In genomic region chr11:64810891-64811272, GRCh38 we compare ENCODE assay signal across 8 cellular contexts. TPM values are rescaled to one million over a fixed set of nuclear protein-coding genes. Genes with fewer than 3 reads are reported as not detected.
DNase-seq lines count a peak whose midpoint lies in the region; FAIRE-seq and TF ChIP-seq lines count a peak whose summit lies in the region.

No MANE protein-coding gene starts in this region.

- H3K4me1 ChIP-seq in keratinocyte (ENCODE audit: control insufficient read depth, extremely low read depth, insufficient read depth, low read length): peaks cover 9% of the 10 kb centered on the region
- peaks cover 15% of the 10 kb centered on the region for H3K4me1 ChIP-seq in suprapubic skin

- no peak for TF ChIP-seq EP300 in suprapubic skin (IDR thresholded peaks at IDR 0.05)

- H3K9ac ChIP-seq in keratinocyte (ENCODE audit: control insufficient read depth, extremely low read depth, insufficient read depth, low read length): no peak overlapping the region

- H3K27me3 ChIP-seq in keratinocyte (ENCODE audit: control insufficient read depth, extremely low read depth, insufficient read depth, low read length) (no peaks in the 10 kb centered on the region), suprapubic skin (no peaks in the 10 kb centered on the region)

- no peaks in the 10 kb centered on the region for H4K20me1 ChIP-seq in keratinocyte (ENCODE audit: control insufficient read depth, extremely low read depth, insufficient read depth, low read length)

- 52% methylated on average over 17 of the region's 17 CpGs for WGBS in suprapubic skin

- peak overlapping the region; percentile 29 for H2AFZ ChIP-seq in keratinocyte (ENCODE audit: control insufficient read depth, low read length)

- H3K4me3 ChIP-seq in keratinocyte (ENCODE audit: control insufficient read depth in 2 of 3, extremely low read depth in 1 of 3, insufficient read depth in 2 of 3, low read depth in 1 of 3, low read length in 3 of 3): peak overlapping the region; percentile 80 to 97 (median 83)
- H3K4me3 ChIP-seq in suprapubic skin: peak overlapping the region; percentile 70

- no peak for TF ChIP-seq POLR2A in suprapubic skin (IDR thresholded peaks at IDR 0.05)

- H3K36me3 ChIP-seq in KOPT-K1 (ENCODE audit: insufficient read depth, low read length) (peaks cover 23% of the 10 kb centered on the region; the same call in 1 of the 2 replicates), keratinocyte (ENCODE audit: control insufficient read depth in 2 of 2, extremely low read depth in 1 of 2, insufficient read depth in 2 of 2, low read length in 2 of 2) (peaks cover 9 to 20% of the 10 kb centered on the region in 2 experiments), suprapubic skin (peaks cover 21% of the 10 kb centered on the region)

- H3K9me1 ChIP-seq in keratinocyte (ENCODE audit: control insufficient read depth, extremely low read depth, insufficient read depth, low read length): no peaks in the 10 kb centered on the region

- peak overlapping the region; percentile 73 for H3K27ac ChIP-seq in KOPT-K1 (ENCODE audit: low read depth, low read length, poor library complexity, severe bottlenecking)
- peak overlapping the region; percentile 72 for H3K27ac ChIP-seq in angular gyrus (ENCODE audit: low read depth, low read length)
- no peak overlapping the region for H3K27ac ChIP-seq in keratinocyte (ENCODE audit: control insufficient read depth, insufficient read depth, low read length)
- no peak overlapping the region for H3K27ac ChIP-seq in suprapubic skin

- DNase-seq in NCI-H345 (lab: John Stamatoyannopoulos, UW) (peak; percentile 75), NCI-H345 treated with DMSO at 0.1 percent for 48 hours (lab: John Stamatoyannopoulos, UW; ENCODE audit: unreplicated experiment) (no peak), keratinocyte (ENCODE audit: low read depth, low spot score) (no peak), suprapubic skin (ENCODE audit: low spot score in 2 of 2) (no peak), retina (no peak), Kasumi-1 (lab: John Stamatoyannopoulos, UW) (no peak)

- H3K4me2 ChIP-seq in keratinocyte (ENCODE audit: control insufficient read depth, extremely low read depth, insufficient read depth, low read depth, low read length): peak overlapping the region; percentile 92

- H3K79me2 ChIP-seq in keratinocyte (ENCODE audit: control insufficient read depth, insufficient read depth, low read length): peaks cover 9% of the 10 kb centered on the region

- dilution Hi-C loops in keratinocyte (cut with MboI; ENCODE audit: extremely low pct_ligation_motif_present, low sequenced_read_pairs): no loop called here

- TF ChIP-seq CTCF in keratinocyte (optimal IDR thresholded peaks at IDR 0.05 in 1 of 3, IDR thresholded peaks at IDR 0.05 in 1 of 3, conservative IDR thresholded peaks at IDR 0.05 in 1 of 3; ENCODE audit: extremely low read depth in 1 of 3, insufficient read depth in 2 of 3, low read length in 3 of 3) (no peak), suprapubic skin (IDR thresholded peaks at IDR 0.05) (no peak)

- no peak for FAIRE-seq in keratinocyte (lab: Jason Lieb, UNC)

- H3K9me3 ChIP-seq in KOPT-K1 (ENCODE audit: insufficient read depth, low read length, poor library complexity, severe bottlenecking) (no peaks in the 10 kb centered on the region), keratinocyte (ENCODE audit: control insufficient read depth, low read depth, low read length) (no peaks in the 10 kb centered on the region), suprapubic skin (no peaks in the 10 kb centered on the region)

RNA-seq across cellular contexts. Expression of gene MEN1, which starts 0.5 kb away (rescaled TPM):
- 14.2 to 19.1 TPM (median 18.2 TPM) in 3 replicates for polyA plus RNA-seq in keratinocyte
- polyA plus RNA-seq in keratinocyte (2011; ENCODE audit: low read depth): 4.6 TPM
- polyA plus RNA-seq in keratinocyte (2011; cell fraction: cytosol; rRNA removed): 10.7 and 17.7 TPM in 2 replicates
- 39.7 and 52.7 TPM in 2 replicates for polyA plus RNA-seq in keratinocyte (2011; cell fraction: nucleus; rRNA removed)
- polyA plus RNA-seq in keratinocyte (2012; ENCODE audit: low replicate concordance): 19.6 and 27.4 TPM in 2 replicates
- polyA minus RNA-seq in keratinocyte: 12.3 to 50.8 TPM (median 16.1 TPM) in 3 replicates
- 35.9 TPM for polyA minus RNA-seq in keratinocyte (2011; cell fraction: cytosol; rRNA and poly(A)+ RNA removed)
- polyA minus RNA-seq in keratinocyte (2011; cell fraction: nucleus; rRNA and poly(A)+ RNA removed): 25.9 and 29.3 TPM in 2 replicates
- total RNA-seq in suprapubic skin: 10 to 100 TPM; 26.9 to 46.6 (median 36.1) TPM

RNA-seq across cellular contexts. Expression of gene MAP4K2, which starts 7.9 kb away (rescaled TPM):
- polyA plus RNA-seq in keratinocyte: 6.7 to 12.5 TPM (median 10.7 TPM) in 3 replicates
- 5.4 TPM for polyA plus RNA-seq in keratinocyte (2011; ENCODE audit: low read depth)
- 6.6 and 14.4 TPM in 2 replicates for polyA plus RNA-seq in keratinocyte (2011; cell fraction: cytosol; rRNA removed)
- 13.5 and 16.6 TPM in 2 replicates for polyA plus RNA-seq in keratinocyte (2011; cell fraction: nucleus; rRNA removed)
- 4.8 and 10.3 TPM in 2 replicates for polyA plus RNA-seq in keratinocyte (2012; ENCODE audit: low replicate concordance)
- 11.5 to 31.8 TPM (median 19.6 TPM) in 3 replicates for polyA minus RNA-seq in keratinocyte
- polyA minus RNA-seq in keratinocyte (2011; cell fraction: cytosol; rRNA and poly(A)+ RNA removed): 19.4 TPM
- 3.7 and 10.6 TPM in 2 replicates for polyA minus RNA-seq in keratinocyte (2011; cell fraction: nucleus; rRNA and poly(A)+ RNA removed)
- 10 to 100 TPM; 13.6 to 20.4 (median 15.3) TPM for total RNA-seq in suprapubic skin

RNA-seq across cellular contexts. Expression of gene SF1, which starts 32.5 kb away (rescaled TPM):
- 34.3 to 153 TPM (median 54.5 TPM) in 3 replicates for polyA plus RNA-seq in keratinocyte
- 334 TPM for polyA plus RNA-seq in keratinocyte (2011; ENCODE audit: low read depth)
- polyA plus RNA-seq in keratinocyte (2011; cell fraction: cytosol; rRNA removed): 50.6 and 57.5 TPM in 2 replicates
- polyA plus RNA-seq in keratinocyte (2011; cell fraction: nucleus; rRNA removed): 170 and 203 TPM in 2 replicates
- polyA plus RNA-seq in keratinocyte (2012; ENCODE audit: low replicate concordance): 119 and 180 TPM in 2 replicates
- polyA minus RNA-seq in keratinocyte: 31.7 to 117 TPM (median 63.9 TPM) in 3 replicates
- polyA minus RNA-seq in keratinocyte (2011; cell fraction: cytosol; rRNA and poly(A)+ RNA removed): 54.7 TPM
- 62.7 and 81.1 TPM in 2 replicates for polyA minus RNA-seq in keratinocyte (2011; cell fraction: nucleus; rRNA and poly(A)+ RNA removed)
- 100 to 1,000 TPM; 270 to 559 (median 373) TPM for total RNA-seq in suprapubic skin

RNA-seq across cellular contexts. Expression of gene CDC42BPG, which starts 33.6 kb away (rescaled TPM):
- 2.2 to 4.0 TPM (median 2.5 TPM) in 3 replicates for polyA plus RNA-seq in keratinocyte
- polyA plus RNA-seq in keratinocyte (2011; ENCODE audit: low read depth): 2.5 TPM
- 1.4 and 3.5 TPM in 2 replicates for polyA plus RNA-seq in keratinocyte (2011; cell fraction: cytosol; rRNA removed)
- 9.9 and 12.9 TPM in 2 replicates for polyA plus RNA-seq in keratinocyte (2011; cell fraction: nucleus; rRNA removed)
- polyA plus RNA-seq in keratinocyte (2012; ENCODE audit: low replicate concordance): 6.3 and 7.4 TPM in 2 replicates
- 3.6 to 9.7 TPM (median 5.5 TPM) in 3 replicates for polyA minus RNA-seq in keratinocyte
- 4.6 TPM for polyA minus RNA-seq in keratinocyte (2011; cell fraction: cytosol; rRNA and poly(A)+ RNA removed)
- 11.5 and 16.9 TPM in 2 replicates for polyA minus RNA-seq in keratinocyte (2011; cell fraction: nucleus; rRNA and poly(A)+ RNA removed)
- 10 to 100 TPM; 42.2 to 64.9 (median 61.1) TPM for total RNA-seq in suprapubic skin

RNA-seq across cellular contexts. Expression of gene PYGM, which starts 51.1 kb away (rescaled TPM):
- polyA plus RNA-seq in keratinocyte: 0.05 to 0.14 TPM in 2 of 3 replicates, not detected in the other
- polyA plus RNA-seq in keratinocyte (2011; ENCODE audit: low read depth): 0.14 TPM
- polyA plus RNA-seq in keratinocyte (2011; cell fraction: cytosol; rRNA removed): 0.04 TPM in 1 of 2 replicates, not detected in the other
- 0.40 and 0.42 TPM in 2 replicates for polyA plus RNA-seq in keratinocyte (2011; cell fraction: nucleus; rRNA removed)
- polyA plus RNA-seq in keratinocyte (2012; ENCODE audit: low replicate concordance): 0.59 TPM in 1 of 2 replicates, not detected in the other
- polyA minus RNA-seq in keratinocyte: 0.10 to 0.32 TPM in 2 of 3 replicates, not detected in the other
- not detected for polyA minus RNA-seq in keratinocyte (2011; cell fraction: cytosol; rRNA and poly(A)+ RNA removed)
- 0.53 and 0.85 TPM in 2 replicates for polyA minus RNA-seq in keratinocyte (2011; cell fraction: nucleus; rRNA and poly(A)+ RNA removed)
- total RNA-seq in suprapubic skin: 1 to 10 TPM; 1.1 to 2.7 (median 1.2) TPM

Comparison
In these comparisons a context has a peak if more than half of its experiments do, and no peak if none do; other contexts are left out.
1. H3K27ac ChIP-seq: peak in KOPT-K1 (single experiment) and angular gyrus (single experiment); none in keratinocyte (single experiment) and suprapubic skin (single experiment).